In the genomic region with DNA sequence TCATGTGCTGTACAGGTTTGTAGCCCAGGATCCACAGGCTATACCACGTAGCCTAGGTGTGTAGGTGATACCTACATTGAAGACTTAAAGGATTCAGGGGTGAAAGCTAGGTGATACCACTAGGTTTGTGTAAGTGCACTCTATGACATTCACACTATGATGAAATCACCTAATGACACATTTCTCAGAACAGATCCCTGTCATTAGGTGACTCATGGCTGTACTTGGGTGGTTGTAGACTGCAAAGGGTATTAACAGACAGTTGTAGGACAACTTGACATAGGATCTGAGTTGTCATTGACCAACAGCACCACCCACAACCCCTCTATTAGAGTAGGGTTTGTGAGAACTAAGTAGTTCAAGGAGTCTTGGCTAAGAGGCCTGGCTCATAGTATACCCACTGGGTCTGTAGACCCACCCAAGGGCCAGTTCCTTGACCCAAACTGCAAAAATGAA, we compare ENCODE assay signal across 10 cellular contexts. TPM values are rescaled to one million over a fixed set of nuclear protein-coding genes. Genes with fewer than 3 reads are reported as not detected.
DNase-seq lines count a peak whose midpoint lies in the region; ATAC-seq and TF ChIP-seq lines count a peak whose summit lies in the region.
"Had no signal": no experiment of that assay in that cellular context is flagged by ENCODE, and none has a peak within 500 bp of the region (broad histone marks: within the 10 kb centered on the region; RNA-seq: fewer than 3 reads in every experiment).

No MANE protein-coding gene starts in this region.

- POLR2A ChIA-PET in RWPE1 (lab: Yijun Ruan, JAX; ENCODE audit: low non-redundant PET) = interaction anchor here (0.6 kb wide), 1 partner anchor 9 kb away, joined by 6 read pairs; no protein-coding TSS in a partner anchor

- H3K56ac ChIP-seq in mesendoderm (ENCODE audit: low read length) = no peak overlapping the region

- TF ChIP-seq CTCF in RWPE1 (conservative IDR thresholded peaks at IDR 0.05; ENCODE audit: low read depth) = no peak
- TF ChIP-seq CTCF in foreskin keratinocyte (conservative IDR thresholded peaks at IDR 0.05) = no peak

- H3K9ac ChIP-seq in mesendoderm (ENCODE audit: low read length) = no peak overlapping the region

- H2BK5ac ChIP-seq in mesendoderm (ENCODE audit: low read length) = no peak overlapping the region

- no peak overlapping the region for H4K5ac ChIP-seq in mesendoderm (ENCODE audit: low read length)

- H3K27ac ChIP-seq in RWPE1 (no peak overlapping the region), foreskin keratinocyte (no peak overlapping the region), mesendoderm (ENCODE audit: low read depth, low read length) (no peak overlapping the region)
- H3K27ac ChIP-seq: thyroid gland had no signal

- H3K4ac ChIP-seq in mesendoderm (ENCODE audit: low read depth, low read length) = no peak overlapping the region

- H3K79me1 ChIP-seq in mesendoderm (ENCODE audit: low read length) = no peaks in the 10 kb centered on the region

- no peak overlapping the region for H3K4me3 ChIP-seq in mesendoderm (ENCODE audit: low read length)
- H3K4me3 ChIP-seq: thyroid gland had no signal

- H3K36me3 ChIP-seq in mesendoderm (ENCODE audit: control insufficient read depth, insufficient read depth, low read length) = no peaks in the 10 kb centered on the region
- H3K36me3 ChIP-seq: thyroid gland had no signal

- no peak overlapping the region for H4K8ac ChIP-seq in mesendoderm (ENCODE audit: low read depth, low read length)

- H2AK5ac ChIP-seq in mesendoderm (ENCODE audit: low read length) = no peak overlapping the region

- peaks cover 3% of the 10 kb centered on the region for H3K27me3 ChIP-seq in foreskin keratinocyte
- no peaks in the 10 kb centered on the region for H3K27me3 ChIP-seq in mesendoderm (ENCODE audit: insufficient read depth, low read length, poor library complexity)
- H3K27me3 ChIP-seq: thyroid gland had no signal

- peak; percentile 89 for ATAC-seq in HG02588 (IDR thresholded peaks at IDR 0.05; ENCODE audit: unreplicated experiment)
- ATAC-seq in foreskin keratinocyte = peak; percentile 88

- CTCF ChIA-PET in RWPE1 (lab: Yijun Ruan, JAX) = no interaction called here

- H3K18ac ChIP-seq in mesendoderm (ENCODE audit: low read length) = no peak overlapping the region

- whole genome bisulfite sequencing in mesendoderm (ENCODE audit: extremely low coverage, insufficient coverage, low lambda C conversion rate) = no CpG with 5 or more reads among the region's 1 CpG

- no peaks in the 10 kb centered on the region for H3K79me2 ChIP-seq in mesendoderm (ENCODE audit: control insufficient read depth, insufficient read depth, low read length)

- DNase-seq in EH (ENCODE audit: low read depth) (peak; percentile 32), RWPE1 (ENCODE audit: low spot score) (peak; percentile 20), foreskin keratinocyte (peak; percentile 32 to 73), inferior parietal cortex (ENCODE audit: extremely low spot score) (no peak), mesendoderm (no peak), NCI-H1930 (lab: John Stamatoyannopoulos, UW) (no peak), DMS 273 treated with DMSO at 0.1 percent for 48 hours (lab: John Stamatoyannopoulos, UW) (no peak)
- DNase-seq: NCI-H526 treated with DMSO at 0.1 percent for 48 hours, thyroid gland had no signal

- no peak overlapping the region for H3K23ac ChIP-seq in mesendoderm (ENCODE audit: low read length)

- no peak overlapping the region for H2BK15ac ChIP-seq in mesendoderm (replicated peaks; ENCODE audit: low read depth)

- H3K4me1 ChIP-seq in foreskin keratinocyte (no peaks in the 10 kb centered on the region), mesendoderm (ENCODE audit: control insufficient read depth, low read depth, low read length) (no peaks in the 10 kb centered on the region)
- H3K4me1 ChIP-seq: thyroid gland had no signal

- no peak overlapping the region for H3K4me2 ChIP-seq in mesendoderm (ENCODE audit: low read length)

- no peak overlapping the region for H2BK120ac ChIP-seq in mesendoderm (ENCODE audit: low read depth, low read length)

RNA-seq across cellular contexts. Expression of a gene that starts 27.7 kb away (rescaled TPM):
- 35.9 and 36.0 TPM in 2 replicates for total RNA-seq in foreskin keratinocyte
- polyA plus RNA-seq in foreskin keratinocyte = 3.1 and 5.2 TPM in 2 replicates
- polyA plus RNA-seq in mesendoderm (2013, experiment 1 of 2) = 20.5 TPM
- polyA plus RNA-seq in mesendoderm (2013, experiment 2 of 2) = 19.1 TPM

RNA-seq across cellular contexts. Expression of a gene that starts 56.5 kb away (rescaled TPM):
- total RNA-seq in foreskin keratinocyte = 27.8 and 34.1 TPM in 2 replicates
- polyA plus RNA-seq in foreskin keratinocyte = 16.9 and 22.2 TPM in 2 replicates
- 33.0 TPM for polyA plus RNA-seq in mesendoderm (2013, experiment 1 of 2)
- 33.3 TPM for polyA plus RNA-seq in mesendoderm (2013, experiment 2 of 2)

RNA-seq across cellular contexts. Expression of a gene that starts 56.5 kb away (rescaled TPM):
- 10.9 and 12.1 TPM in 2 replicates for total RNA-seq in foreskin keratinocyte
- polyA plus RNA-seq in foreskin keratinocyte = 5.8 and 7.4 TPM in 2 replicates
- 7.8 TPM for polyA plus RNA-seq in mesendoderm (2013, experiment 1 of 2)
- polyA plus RNA-seq in mesendoderm (2013, experiment 2 of 2) = 7.2 TPM

Comparison
In these comparisons a context has a peak if more than half of its experiments do, and no peak if none do; other contexts are left out.
1. DNase-seq: peak in EH (single experiment), RWPE1 (single experiment) and foreskin keratinocyte (2 of 2); none in inferior parietal cortex (single experiment), mesendoderm (single experiment), NCI-H1930 (0 of 2) and DMS 273 treated with DMSO at 0.1 percent for 48 hours (single experiment).